In genomic region chr10:95795602-95796001, GRCh38 we compare ENCODE assay signal across 22 cellular contexts. TPM values are rescaled to one million over a fixed set of nuclear protein-coding genes. Genes with fewer than 3 reads are reported as not detected.
DNase-seq lines count a peak whose midpoint lies in the region; ATAC-seq and TF ChIP-seq lines count a peak whose summit lies in the region.
"Had no signal": no experiment of that assay in that cellular context is flagged by ENCODE, and none has a peak within 500 bp of the region (broad histone marks: within the 10 kb centered on the region; RNA-seq: fewer than 3 reads in every experiment).

No MANE protein-coding gene starts in this region.

- no peak for ATAC-seq in CD4-positive, CD25-positive, alpha-beta regulatory T cell (ENCODE audit: low read depth in 2 of 2)
- peak; percentile 41 for ATAC-seq in stimulated activated effector memory CD8-positive, alpha-beta T cell treated with anti-CD3 and anti-CD28 coated beads, Interleukin-12 subunit alpha, Interleukin-12 subunit beta, amount 100 ng/mL, for 72 hours
- ATAC-seq: Right ventricle myocardium inferior had no signal

- peak overlapping the region; percentile 37; the same call in 1 of the 2 replicates for H3K4me2 ChIP-seq in OCI-LY3 (ENCODE audit: low read length)

- peaks cover 7% of the 10 kb centered on the region for H3K36me3 Mint-ChIP-seq in CD4-positive, CD25-positive, alpha-beta regulatory T cell
- H3K36me3 Mint-ChIP-seq in dendritic cell treated with granulocyte-macrophage colony-stimulating factor and Interleukin-4, amounts not matched to agents 40 ng/mL and 50 ng/mL, for 4 days (ENCODE audit: low read depth), result peaks cover 36% of the 10 kb centered on the region
- H3K36me3 Mint-ChIP-seq in stimulated activated effector memory CD8-positive, alpha-beta T cell treated with anti-CD3 and anti-CD28 coated beads, Interleukin-12 subunit alpha, Interleukin-12 subunit beta, amount 100 ng/mL, for 72 hours, result peaks cover 6% of the 10 kb centered on the region

- peak overlapping the region; percentile 53 for H3K27ac ChIP-seq in CD4-positive, CD25-positive, alpha-beta regulatory T cell (ENCODE audit: insufficient read depth, low read length, poor library complexity, severe bottlenecking)
- H3K27ac ChIP-seq in OCI-LY3 (ENCODE audit: low read length), result peak overlapping the region; percentile 50
- H3K27ac ChIP-seq: SJSA1 had no signal

- intact Hi-C loops in dendritic cell treated with granulocyte-macrophage colony-stimulating factor and Interleukin-4, amounts not matched to agents 40 ng/mL and 50 ng/mL, for 4 days (cut with micrococcal nuclease), result no loop called here

- H3K4me1 Mint-ChIP-seq in CD4-positive, CD25-positive, alpha-beta regulatory T cell, result peaks cover 0 to 67% (median 45%) of the 10 kb centered on the region in 4 donors
- peaks cover 70% of the 10 kb centered on the region for H3K4me1 Mint-ChIP-seq in dendritic cell treated with granulocyte-macrophage colony-stimulating factor and Interleukin-4, amounts not matched to agents 40 ng/mL and 50 ng/mL, for 4 days (ENCODE audit: low read depth)
- peaks cover 84% of the 10 kb centered on the region for H3K4me1 Mint-ChIP-seq in stimulated activated effector memory CD8-positive, alpha-beta T cell treated with anti-CD3 and anti-CD28 coated beads, Interleukin-12 subunit alpha, Interleukin-12 subunit beta, amount 100 ng/mL, for 72 hours

- no peaks in the 10 kb centered on the region for H3K27me3 Mint-ChIP-seq in CD4-positive, CD25-positive, alpha-beta regulatory T cell
- H3K27me3 Mint-ChIP-seq in dendritic cell treated with granulocyte-macrophage colony-stimulating factor and Interleukin-4, amounts not matched to agents 40 ng/mL and 50 ng/mL, for 4 days, result no peaks in the 10 kb centered on the region

- no peak overlapping the region for H3K9ac ChIP-seq in OCI-LY3 (ENCODE audit: low read length)

- peaks cover 30% of the 10 kb centered on the region for H3K4me1 ChIP-seq in CD4-positive, CD25-positive, alpha-beta regulatory T cell (ENCODE audit: control insufficient read depth, insufficient read depth, low read length, poor library complexity, severe bottlenecking)
- peaks cover 64% of the 10 kb centered on the region for H3K4me1 ChIP-seq in OCI-LY3 (ENCODE audit: low read length)
- H3K4me1 ChIP-seq: SJSA1 had no signal

- H3K4me3 ChIP-seq in CD4-positive, CD25-positive, alpha-beta regulatory T cell (ENCODE audit: low read depth, low read length), result no peak overlapping the region
- H3K4me3 ChIP-seq in OCI-LY3 (ENCODE audit: low read length), result no peak overlapping the region
- H3K4me3 ChIP-seq: MG63, SJSA1 had no signal

- TF ChIP-seq CTCF in OCI-LY3 (IDR thresholded peaks at IDR 0.05; ENCODE audit: low read depth, low read length), result no peak

- H3K4me3 Mint-ChIP-seq in CD4-positive, CD25-positive, alpha-beta regulatory T cell, result no peak overlapping the region
- H3K4me3 Mint-ChIP-seq in dendritic cell treated with granulocyte-macrophage colony-stimulating factor and Interleukin-4, amounts not matched to agents 40 ng/mL and 50 ng/mL, for 4 days, result no peak overlapping the region
- H3K4me3 Mint-ChIP-seq in stimulated activated effector memory CD8-positive, alpha-beta T cell treated with anti-CD3 and anti-CD28 coated beads, Interleukin-12 subunit alpha, Interleukin-12 subunit beta, amount 100 ng/mL, for 72 hours, result no peak overlapping the region
- H3K4me3 Mint-ChIP-seq: CD14-positive monocyte had no signal

- peaks cover 0 to 12% (median 2%) of the 10 kb centered on the region in 7 donors for H3K9me3 Mint-ChIP-seq in CD4-positive, CD25-positive, alpha-beta regulatory T cell
- H3K9me3 Mint-ChIP-seq in dendritic cell treated with granulocyte-macrophage colony-stimulating factor and Interleukin-4, amounts not matched to agents 40 ng/mL and 50 ng/mL, for 4 days, result peaks cover 16% of the 10 kb centered on the region
- H3K9me3 Mint-ChIP-seq in stimulated activated effector memory CD8-positive, alpha-beta T cell treated with anti-CD3 and anti-CD28 coated beads, Interleukin-12 subunit alpha, Interleukin-12 subunit beta, amount 100 ng/mL, for 72 hours, result no peaks in the 10 kb centered on the region

- peaks cover 56% of the 10 kb centered on the region for H3K79me2 ChIP-seq in OCI-LY3 (ENCODE audit: low read length)

- H2AFZ ChIP-seq in OCI-LY3 (ENCODE audit: low read depth, low read length), result no peak overlapping the region

- no peaks in the 10 kb centered on the region for H4K20me1 ChIP-seq in OCI-LY3 (ENCODE audit: insufficient read depth, low read length)

- H3K27me3 ChIP-seq in CD4-positive, CD25-positive, alpha-beta regulatory T cell (ENCODE audit: control insufficient read depth, insufficient read depth, low read length), result no peaks in the 10 kb centered on the region
- no peaks in the 10 kb centered on the region for H3K27me3 ChIP-seq in OCI-LY3 (ENCODE audit: low read depth, low read length)
- H3K27me3 ChIP-seq: MG63, SJSA1 had no signal

- DNase-seq in CD4-positive, CD25-positive, alpha-beta regulatory T cell, result no peak
- DNase-seq in stimulated activated effector memory CD8-positive, alpha-beta T cell treated with anti-CD3 and anti-CD28 coated beads, Interleukin-12 subunit alpha, Interleukin-12 subunit beta, amount 100 ng/mL, for 72 hours (ENCODE audit: low spot score in 2 of 2), result no peak
- DNase-seq in hippocampal formation (lab: John Stamatoyannopoulos, UW) (no peak), Ammon's horn (ENCODE audit: low spot score) (no peak), activated T-cell treated with anti-CD3 and anti-CD28 coated beads for 4 hours (no peak)
- DNase-seq: AML-193, EL, GF-D8, GOT3, HCEC 1CT, Kasumi-1, MG63, NCI-H1417, NCI-H187, NCI-H446, NCI-H526, OCI-M1 had no signal

- H3K27ac Mint-ChIP-seq in CD4-positive, CD25-positive, alpha-beta regulatory T cell, result no peak overlapping the region
- H3K27ac Mint-ChIP-seq in dendritic cell treated with granulocyte-macrophage colony-stimulating factor and Interleukin-4, amounts not matched to agents 40 ng/mL and 50 ng/mL, for 4 days, result peak overlapping the region; percentile 96
- H3K27ac Mint-ChIP-seq in stimulated activated effector memory CD8-positive, alpha-beta T cell treated with anti-CD3 and anti-CD28 coated beads, Interleukin-12 subunit alpha, Interleukin-12 subunit beta, amount 100 ng/mL, for 72 hours, result peak overlapping the region; percentile 48

- no peaks in the 10 kb centered on the region for H3K36me3 ChIP-seq in CD4-positive, CD25-positive, alpha-beta regulatory T cell (ENCODE audit: control insufficient read depth, insufficient read depth, low read length)
- peaks cover 6% of the 10 kb centered on the region for H3K36me3 ChIP-seq in OCI-LY3 (replicated peaks; ENCODE audit: low read depth, low read length)
- H3K36me3 ChIP-seq: MG63, SJSA1 had no signal

- no peaks in the 10 kb centered on the region for H3K9me3 ChIP-seq in CD4-positive, CD25-positive, alpha-beta regulatory T cell (ENCODE audit: control insufficient read depth in 2 of 2, low read length in 2 of 2)
- no peaks in the 10 kb centered on the region for H3K9me3 ChIP-seq in OCI-LY3 (ENCODE audit: insufficient read depth, low read length)
- H3K9me3 ChIP-seq: MG63 had no signal

RNA-seq across cellular contexts. Expression of gene ENTPD1, which starts 39.6 kb away (rescaled TPM):
- total RNA-seq in CD4-positive, CD25-positive, alpha-beta regulatory T cell, result 49.4 TPM
- 10 to 100 TPM in 3 of 4 donors, 1 to 10 TPM in 1; 3.5 to 38.3 (median 17.9) TPM for polyA plus RNA-seq in CD4-positive, CD25-positive, alpha-beta regulatory T cell
- total RNA-seq: SJSA1 had no signal

Comparison
In these comparisons a context has a peak if more than half of its experiments do, and no peak if none do; other contexts are left out.
1. H3K27ac Mint-ChIP-seq: peak in dendritic cell treated with granulocyte-macrophage colony-stimulating factor and Interleukin-4, amounts not matched to agents 40 ng/mL and 50 ng/mL, for 4 days (single experiment) and stimulated activated effector memory CD8-positive, alpha-beta T cell treated with anti-CD3 and anti-CD28 coated beads, Interleukin-12 subunit alpha, Interleukin-12 subunit beta, amount 100 ng/mL, for 72 hours (single experiment); none in CD4-positive, CD25-positive, alpha-beta regulatory T cell (0 of 3).